ENCODE assay signal across 8 cellular contexts in the genomic region with DNA sequence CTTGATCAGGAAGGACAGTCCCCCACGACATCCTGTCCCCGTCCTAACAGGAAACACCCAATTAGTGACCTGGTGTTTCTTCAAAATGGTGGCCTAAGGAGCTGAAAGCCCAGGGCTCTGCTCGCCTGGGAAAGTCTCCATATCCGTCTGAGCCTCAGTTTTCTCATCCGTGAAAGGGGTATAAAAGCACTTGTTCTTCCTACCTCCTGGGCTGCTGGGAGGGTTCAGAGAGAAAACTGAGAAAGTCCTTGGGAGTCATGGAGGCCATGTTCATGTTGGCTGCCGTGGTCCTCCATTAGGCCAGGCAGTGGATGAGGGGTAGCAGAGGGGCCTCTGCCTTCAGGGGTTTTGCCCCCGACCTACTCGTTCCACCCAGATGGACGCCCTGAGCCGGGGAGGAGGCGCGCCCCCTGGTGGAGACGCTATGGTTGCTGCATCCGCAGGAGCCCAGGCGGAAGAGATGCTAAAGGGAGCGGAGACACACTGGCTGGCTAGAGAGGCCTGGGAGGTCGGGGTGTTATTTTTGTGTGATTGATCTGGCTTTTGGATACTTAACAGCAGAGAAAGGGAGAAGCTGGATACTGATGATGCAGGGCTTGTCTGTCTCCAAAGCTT.
DNase-seq lines count a peak whose midpoint lies in the region; ATAC-seq and TF ChIP-seq lines count a peak whose summit lies in the region.

No MANE protein-coding gene starts in this region.

- no peak for TF ChIP-seq EP300 in esophagus muscularis mucosa (IDR thresholded peaks at IDR 0.05)

- WGBS in esophagus muscularis mucosa = 62% methylated on average over 17 of the region's 17 CpGs

- POLR2A ChIA-PET in activated CD8-positive, alpha-beta T cell treated with anti-CD3 and anti-CD28 coated beads, Interleukin-2, amount 10 ng/mL, durations not matched to agents 7 days and 5 days (lab: Charles Lee) = no interaction called here

- H3K27me3 Mint-ChIP-seq in activated CD8-positive, alpha-beta T cell treated with anti-CD3 and anti-CD28 coated beads, Interleukin-2, amount 10 ng/mL, durations not matched to agents 7 days and 5 days (ENCODE audit: low read depth) = no peaks in the 10 kb centered on the region

- H3K27me3 ChIP-seq in esophagus muscularis mucosa = no peaks in the 10 kb centered on the region

- CTCF ChIA-PET in activated CD8-positive, alpha-beta T cell treated with anti-CD3 and anti-CD28 coated beads, Interleukin-2, amount 10 ng/mL, durations not matched to agents 7 days and 5 days (lab: Charles Lee) = interaction anchor here (0.9 to 2.7 kb wide), 6 partner anchors 8 to 157 kb away, joined by 3 to 9 read pairs (median 3); no protein-coding TSS in a partner anchor

- H3K27ac ChIP-seq in esophagus muscularis mucosa (replicated peaks in 1 of 4) = no peak overlapping the region

- peaks cover 2% of the 10 kb centered on the region for H3K36me3 Mint-ChIP-seq in activated CD8-positive, alpha-beta T cell treated with anti-CD3 and anti-CD28 coated beads, Interleukin-2, amount 10 ng/mL, durations not matched to agents 7 days and 5 days (ENCODE audit: low read depth)

- no peak overlapping the region for H3K27ac Mint-ChIP-seq in activated CD8-positive, alpha-beta T cell treated with anti-CD3 and anti-CD28 coated beads, Interleukin-2, amount 10 ng/mL, durations not matched to agents 7 days and 5 days

- no peak overlapping the region for H3K4me3 Mint-ChIP-seq in activated CD8-positive, alpha-beta T cell treated with anti-CD3 and anti-CD28 coated beads, Interleukin-2, amount 10 ng/mL, durations not matched to agents 7 days and 5 days

- TF ChIP-seq POLR2A in esophagus muscularis mucosa (IDR thresholded peaks at IDR 0.05; ENCODE audit: low read depth) = no peak

- peaks cover 0 to 30% (median 26%) of the 10 kb centered on the region in 4 donors for H3K36me3 ChIP-seq in esophagus muscularis mucosa

- no peak for ATAC-seq in Right ventricle myocardium superior (ENCODE audit: poor library complexity)
- no peak for ATAC-seq in Right ventricle myocardium inferior
- ATAC-seq in activated CD8-positive, alpha-beta T cell treated with anti-CD3 and anti-CD28 coated beads, Interleukin-2, amount 10 ng/mL, durations not matched to agents 7 days and 5 days = peak; percentile 54
- ATAC-seq in HG03196 (IDR thresholded peaks at IDR 0.05; ENCODE audit: unreplicated experiment) = no peak
- ATAC-seq in HG02870 (IDR thresholded peaks at IDR 0.05; ENCODE audit: unreplicated experiment) = no peak

- DNase-seq in Right ventricle myocardium superior (peak; percentile 63), Right ventricle myocardium inferior (ENCODE audit: missing footprints) (no peak), esophagus muscularis mucosa (ENCODE audit: extremely low spot score) (no peak), retinal pigment epithelial cell (ENCODE audit: low read depth) (no peak), NCI-H1930 (lab: John Stamatoyannopoulos, UW) (no peak)
- peak; percentile 55 for DNase-seq in activated CD8-positive, alpha-beta T cell treated with anti-CD3 and anti-CD28 coated beads, Interleukin-2, amount 10 ng/mL, durations not matched to agents 7 days and 5 days

- peaks cover 26% of the 10 kb centered on the region for H3K4me1 Mint-ChIP-seq in activated CD8-positive, alpha-beta T cell treated with anti-CD3 and anti-CD28 coated beads, Interleukin-2, amount 10 ng/mL, durations not matched to agents 7 days and 5 days (ENCODE audit: low read depth)

- peaks cover 3 to 10% (median 3%) of the 10 kb centered on the region in 4 donors for H3K4me1 ChIP-seq in esophagus muscularis mucosa

- intact Hi-C loops in Right ventricle myocardium superior (cut with DNase I) = no loop called here
- intact Hi-C loops in Right ventricle myocardium inferior (cut with DNase I) = loop anchor here (5.0 kb wide), 1 partner anchor 146 kb away; no protein-coding TSS in a partner anchor
- intact Hi-C loops in esophagus muscularis mucosa (cut with DNase I) = loop anchor here (5.0 kb wide), 1 partner anchor 146 kb away; no protein-coding TSS in a partner anchor

- no peaks in the 10 kb centered on the region for H3K9me3 Mint-ChIP-seq in activated CD8-positive, alpha-beta T cell treated with anti-CD3 and anti-CD28 coated beads, Interleukin-2, amount 10 ng/mL, durations not matched to agents 7 days and 5 days (ENCODE audit: insufficient read depth)

- H3K9me3 ChIP-seq in esophagus muscularis mucosa = no peaks in the 10 kb centered on the region

- TF ChIP-seq CTCF in esophagus muscularis mucosa (IDR thresholded peaks at IDR 0.05) (peak; percentile 49 to 67 (median 54)), retinal pigment epithelial cell (conservative IDR thresholded peaks at IDR 0.05; ENCODE audit: low read depth, low read length) (peak; percentile 76)

- H3K4me3 ChIP-seq in esophagus muscularis mucosa (no peak overlapping the region), retinal pigment epithelial cell (ENCODE audit: low read length) (no peak overlapping the region)

Comparison
In these comparisons a context has a peak if more than half of its experiments do, and no peak if none do; other contexts are left out.
1. DNase-seq: peak in Right ventricle myocardium superior (single experiment) and activated CD8-positive, alpha-beta T cell treated with anti-CD3 and anti-CD28 coated beads, Interleukin-2, amount 10 ng/mL, durations not matched to agents 7 days and 5 days (single experiment); none in Right ventricle myocardium inferior (single experiment), esophagus muscularis mucosa (single experiment), retinal pigment epithelial cell (single experiment) and NCI-H1930 (0 of 2).